In the genomic region with DNA sequence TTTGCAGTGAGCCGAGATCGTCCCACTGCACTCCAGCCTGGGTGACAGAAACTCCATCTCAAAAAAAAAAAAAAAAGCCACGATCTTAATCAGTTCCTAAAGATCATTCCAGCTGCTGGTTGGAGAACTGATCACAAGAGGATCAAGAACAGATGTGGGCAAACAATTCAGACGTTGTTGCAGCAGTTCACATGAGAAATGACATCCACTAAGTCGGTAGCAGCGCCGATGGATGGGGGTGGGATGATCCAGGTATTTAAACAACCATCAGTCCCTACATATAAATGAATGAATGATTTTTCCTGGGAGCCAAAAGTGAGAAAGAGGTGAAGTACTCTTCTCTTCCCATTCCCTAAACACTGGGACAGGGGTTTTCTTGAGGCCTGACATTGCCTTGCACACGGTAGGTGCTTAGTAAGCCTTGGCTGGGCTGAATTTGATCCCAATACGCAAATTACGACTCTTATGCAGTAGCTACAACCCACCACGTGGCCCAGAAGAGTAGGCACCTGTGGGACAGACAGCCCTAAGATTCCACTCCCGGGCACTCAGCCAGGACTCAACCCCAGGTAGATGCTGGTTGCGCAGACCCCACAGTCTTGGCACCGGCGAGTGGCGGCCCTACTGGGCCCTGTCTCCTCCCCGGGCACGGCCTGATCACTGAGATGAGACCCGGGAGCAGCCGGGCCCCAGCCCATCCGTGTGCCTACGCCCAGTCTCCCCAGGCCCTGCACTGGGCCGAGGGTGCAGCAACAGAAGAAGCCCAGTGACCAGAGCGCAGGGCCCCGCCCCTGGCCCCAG, we compare ENCODE assay signal across 8 cellular contexts. TPM values are rescaled to one million over a fixed set of nuclear protein-coding genes. Genes with fewer than 3 reads are reported as not detected.
DNase-seq lines count a peak whose midpoint lies in the region; ATAC-seq and TF ChIP-seq lines count a peak whose summit lies in the region.

No MANE protein-coding gene starts in this region.

- no peaks in the 10 kb centered on the region for H3K9me3 Mint-ChIP-seq in chondrocyte (ENCODE audit: low read depth)

- TF ChIP-seq CTCF in Peyer's patch (IDR thresholded peaks at IDR 0.05) (peak in 2 of 6 experiments; percentile 15 to 20), chondrocyte (IDR thresholded peaks at IDR 0.05) (peak; percentile 30), mucosa of descending colon (IDR thresholded peaks at IDR 0.05) (no peak)

- peak overlapping the region; percentile 76 to 93 (median 87) for H3K27ac ChIP-seq in Peyer's patch

- ATAC-seq in HG03025 (IDR thresholded peaks at IDR 0.05; ENCODE audit: low FRiP score, unreplicated experiment) (peak; percentile 23), mucosa of descending colon (peak; percentile 36), HG03520 (IDR thresholded peaks at IDR 0.05; ENCODE audit: unreplicated experiment) (no peak)

- peaks cover 0 to 23% (median 0%) of the 10 kb centered on the region in 4 donors for H3K4me1 ChIP-seq in Peyer's patch
- H3K4me1 ChIP-seq in mucosa of descending colon (ENCODE audit: low read depth): peaks cover 4% of the 10 kb centered on the region

- DNase-seq in NOMO-1 treated with DMSO at 0.1 percent for 48 hours (lab: John Stamatoyannopoulos, UW; ENCODE audit: unreplicated experiment): peak; percentile 32
- DNase-seq in NOMO-1 treated with dmso at 0.1 percent for 144 hours (lab: John Stamatoyannopoulos, UW; ENCODE audit: unreplicated experiment): no peak
- peak in 2 of 3 donors; percentile 38 to 71 for DNase-seq in Peyer's patch
- DNase-seq in chondrocyte (ENCODE audit: low spot score): peak; percentile 6
- peak in 1 of 3 donors; percentile 63 for DNase-seq in mucosa of descending colon
- DNase-seq in ecto neural progenitor cell (ENCODE audit: low spot score): no peak

- H3K4me3 ChIP-seq in Peyer's patch: peak overlapping the region; percentile 60 to 80 (median 74)
- H3K4me3 ChIP-seq in mucosa of descending colon: peak overlapping the region; percentile 20

- no peaks in the 10 kb centered on the region for H3K27me3 ChIP-seq in Peyer's patch

- H3K36me3 Mint-ChIP-seq in chondrocyte (ENCODE audit: low read depth): peaks cover 28% of the 10 kb centered on the region

- H3K4me1 Mint-ChIP-seq in chondrocyte (ENCODE audit: low read depth): peaks cover 38% of the 10 kb centered on the region

- intact Hi-C loops in mucosa of descending colon (cut with DNase I, micrococcal nuclease): no loop called here

- no peaks in the 10 kb centered on the region for H3K9me3 ChIP-seq in Peyer's patch
- H3K9me3 ChIP-seq in mucosa of descending colon: no peaks in the 10 kb centered on the region

- H3K27me3 Mint-ChIP-seq in chondrocyte (ENCODE audit: low read depth): no peaks in the 10 kb centered on the region

- H3K36me3 ChIP-seq in Peyer's patch: peaks cover 0 to 25% (median 0%) of the 10 kb centered on the region in 3 donors
- H3K36me3 ChIP-seq in mucosa of descending colon (ENCODE audit: low read depth): no peaks in the 10 kb centered on the region

- TF ChIP-seq POLR2A in Peyer's patch (IDR thresholded peaks at IDR 0.05): no peak

- H3K27ac Mint-ChIP-seq in chondrocyte (ENCODE audit: unreplicated experiment): peak overlapping the region; percentile 97

- peak overlapping the region; percentile 81 for H3K4me3 Mint-ChIP-seq in chondrocyte (ENCODE audit: unreplicated experiment)

RNA-seq across cellular contexts. Expression of a gene that starts 0.6 kb away (rescaled TPM):
- total RNA-seq in Peyer's patch (10 to 100 TPM; 27.8 to 38.7 (median 34.8) TPM), chondrocyte (37.1 to 40.2 TPM (median 38.5 TPM) in 3 replicates), mucosa of descending colon (10 to 100 TPM; 27.3 to 51.0 (median 32.5) TPM)

RNA-seq across cellular contexts. Expression of a gene that starts 18.8 kb away (rescaled TPM):
- total RNA-seq in Peyer's patch (100 to 1,000 TPM in 2 of 4 donors, 10 to 100 TPM in 2; 68.5 to 191 (median 128) TPM), chondrocyte (7.0 to 10.0 TPM (median 8.9 TPM) in 3 replicates), mucosa of descending colon (10 to 100 TPM in 2 of 3 donors, 1 to 10 TPM in 1; 10.0 to 93.4 (median 27.1) TPM)

RNA-seq across cellular contexts. Expression of a gene that starts 24.7 kb away (rescaled TPM):
- total RNA-seq in Peyer's patch (10 to 100 TPM in 3 of 4 donors, not detected in 1; 13.3 to 55.0 (median 34.5) TPM), chondrocyte (not detected in 3 replicates), mucosa of descending colon (under 1 TPM in 1 of 3 donors, not detected in 2; 0.41 TPM)

RNA-seq across cellular contexts. Expression of a gene that starts 28.8 kb away (rescaled TPM):
- 100 to 1,000 TPM in 3 of 4 donors, 10 to 100 TPM in 1; 29.2 to 274 (median 154) TPM for total RNA-seq in Peyer's patch
- total RNA-seq in chondrocyte: 104 to 107 TPM (median 105 TPM) in 3 replicates
- total RNA-seq in mucosa of descending colon: 100 to 1,000 TPM in 1 of 3 donors, 10 to 100 TPM in 2; 22.6 to 119 (median 51.9) TPM

Comparison
In these comparisons a context has a peak if more than half of its experiments do, and no peak if none do; other contexts are left out.
1. DNase-seq: peak in NOMO-1 treated with DMSO at 0.1 percent for 48 hours (single experiment), Peyer's patch (2 of 3) and chondrocyte (single experiment); none in NOMO-1 treated with dmso at 0.1 percent for 144 hours (single experiment) and ecto neural progenitor cell (single experiment).